In genomic region chr6:52491203-52492069, GRCh38 we compare ENCODE assay signal across 10 cellular contexts.
DNase-seq lines count a peak whose midpoint lies in the region; ATAC-seq and TF ChIP-seq lines count a peak whose summit lies in the region.
"Had no signal": no experiment of that assay in that cellular context is flagged by ENCODE, and none has a peak within 500 bp of the region (broad histone marks: within the 10 kb centered on the region; RNA-seq: fewer than 3 reads in every experiment).

No MANE protein-coding gene starts in this region.

- H3K4me1 Mint-ChIP-seq in CD8-positive, alpha-beta T cell (ENCODE audit: low read depth), result no peaks in the 10 kb centered on the region

- no peaks in the 10 kb centered on the region for H3K9me3 ChIP-seq in subcutaneous abdominal adipose tissue (ENCODE audit: control insufficient read depth in 5 of 5, low read length in 5 of 5)
- no peaks in the 10 kb centered on the region for H3K9me3 ChIP-seq in CD8-positive, alpha-beta T cell (ENCODE audit: low read length)

- H3K36me3 Mint-ChIP-seq in CD8-positive, alpha-beta T cell, result peaks cover 2% of the 10 kb centered on the region

- H3K27ac ChIP-seq in subcutaneous abdominal adipose tissue (ENCODE audit: low read depth, low read length) (no peak overlapping the region), caudate nucleus (ENCODE audit: low read depth, low read length) (no peak overlapping the region)
- no peak overlapping the region for H3K27ac ChIP-seq in CD8-positive, alpha-beta T cell (ENCODE audit: low read depth, low read length)

- H3K27me3 Mint-ChIP-seq in CD8-positive, alpha-beta T cell (ENCODE audit: low read depth), result no peaks in the 10 kb centered on the region

- no peak for TF ChIP-seq CTCF in CD8-positive, alpha-beta T cell (IDR thresholded peaks at IDR 0.05)

- H3K4me3 ChIP-seq in subcutaneous abdominal adipose tissue (ENCODE audit: low read depth in 1 of 5, low read length in 5 of 5), result peak overlapping the region in 4 of 5 donors; percentile 9 to 48 (median 24)
- no peak overlapping the region for H3K4me3 ChIP-seq in CD8-positive, alpha-beta T cell (ENCODE audit: low read depth, low read length)

- peak; percentile 78 for DNase-seq in SK-MEL-5 (ENCODE audit: low read depth, low spot score)
- no peak for DNase-seq in A172 (ENCODE audit: low spot score)
- no peak for DNase-seq in islet precursor cell
- DNase-seq in CD8-positive, alpha-beta T cell, result no peak
- no peak for DNase-seq in caudate nucleus (lab: John Stamatoyannopoulos, UW)

- peak; percentile 61 for ATAC-seq in GM19025 (IDR thresholded peaks at IDR 0.05; ENCODE audit: low read depth, unreplicated experiment)
- ATAC-seq in HG02852 (IDR thresholded peaks at IDR 0.05; ENCODE audit: unreplicated experiment), result peak; percentile 63
- no peak for ATAC-seq in CD8-positive, alpha-beta T cell
- ATAC-seq: esophagus mucosa, Panc1 had no signal

- H3K36me3 ChIP-seq in subcutaneous abdominal adipose tissue (ENCODE audit: control insufficient read depth in 5 of 5, insufficient read depth in 5 of 5, low read length in 5 of 5), result no peaks in the 10 kb centered on the region
- no peaks in the 10 kb centered on the region for H3K36me3 ChIP-seq in CD8-positive, alpha-beta T cell (ENCODE audit: insufficient read depth, low read length)

- in situ Hi-C loops in SK-MEL-5 (cut with HindIII; ENCODE audit: low pct_unique_long_range_greater_than_20kb, low sequenced_read_pairs), result no loop called here

- no peaks in the 10 kb centered on the region for H3K27me3 ChIP-seq in subcutaneous abdominal adipose tissue (ENCODE audit: control insufficient read depth in 5 of 5, insufficient read depth in 4 of 5, low read length in 5 of 5)
- H3K27me3 ChIP-seq in CD8-positive, alpha-beta T cell (ENCODE audit: insufficient read depth, low read length), result no peaks in the 10 kb centered on the region

- H3K4me3 Mint-ChIP-seq in CD8-positive, alpha-beta T cell, result no peak overlapping the region

- CTCF ChIA-PET in CD8-positive, alpha-beta T cell (lab: Charles Lee), result no interaction called here

- H3K27ac Mint-ChIP-seq in CD8-positive, alpha-beta T cell, result no peak overlapping the region

- POLR2A ChIA-PET in CD8-positive, alpha-beta T cell (lab: Charles Lee), result no interaction called here

- peak overlapping the region in 3 of 5 donors; percentile 8 to 36 (median 33) for H3K9ac ChIP-seq in subcutaneous abdominal adipose tissue (ENCODE audit: low read length in 5 of 5)

- peaks cover 0 to 23% (median 12%) of the 10 kb centered on the region in 5 donors for H3K4me1 ChIP-seq in subcutaneous abdominal adipose tissue (ENCODE audit: control insufficient read depth in 5 of 5, insufficient read depth in 5 of 5, low read length in 5 of 5)
- H3K4me1 ChIP-seq in CD8-positive, alpha-beta T cell (ENCODE audit: insufficient read depth, low read length), result no peaks in the 10 kb centered on the region

- peaks cover 5% of the 10 kb centered on the region for H3K9me3 Mint-ChIP-seq in CD8-positive, alpha-beta T cell

- intact Hi-C loops in CD8-positive, alpha-beta T cell (cut with DNase I, micrococcal nuclease), result no loop called here
